Comparison of ENCODE assay signal across 34 cellular contexts in genomic region chr20:20881808-20882207, GRCh38.
"Had no signal": no experiment of that assay in that cellular context is flagged by ENCODE, and none has a peak within 500 bp of the region (broad histone marks: within the 10 kb centered on the region; RNA-seq: fewer than 3 reads in every experiment).

No MANE protein-coding gene starts in this region.

- DNase-seq: activated effector memory CD4-positive, alpha-beta T cell treated with anti-CD3 and anti-CD28 coated beads, Interleukin-2, amount 50 U/mL, for 16 hours; activated effector memory CD4-positive, alpha-beta T cell treated with Interleukin-2 at 50 U/mL for 16 hours; activated gamma-delta T cell; activated gamma-delta T cell treated with Interleukin-2 at 50 U/mL for 16 hours; activated naive CD4-positive, alpha-beta T cell; activated naive CD4-positive, alpha-beta T cell treated with anti-CD3 and anti-CD28 coated beads for 36 hours; activated naive CD4-positive, alpha-beta T cell treated with anti-CD3 and anti-CD28 coated beads, Interleukin-2, amount 10 ng/mL, durations not matched to agents 7 days and 5 days; activated naive CD4-positive, alpha-beta T cell treated with anti-CD3 and anti-CD28 coated beads, Interleukin-2, amount 50 U/mL, for 16 hours; activated naive CD4-positive, alpha-beta T cell treated with Interleukin-2 at 50 U/mL for 16 hours; activated naive CD8-positive, alpha-beta T cell treated with anti-CD3 and anti-CD28 coated beads for 36 hours; activated naive CD8-positive, alpha-beta T cell treated with anti-CD3 and anti-CD28 coated beads, Interleukin-2, amount 10 ng/mL, durations not matched to agents 7 days and 5 days; activated naive CD8-positive, alpha-beta T cell treated with anti-CD3 and anti-CD28 coated beads, Interleukin-2, amount 50 U/mL, for 24 hours; activated T-cell treated with anti-CD3 and anti-CD28 coated beads, Interleukin-2, amount 50 U/mL, for 1 hour; activated T-cell treated with anti-CD3 and anti-CD28 coated beads, Interleukin-2, amount 50 U/mL, for 24 hours; activated T-cell treated with anti-CD3 and anti-CD28 coated beads, Interleukin-2, amount 50 U/mL, for 4 hours; activated T-cell treated with anti-CD3 and anti-CD28 coated beads, Interleukin-2, amount 50 U/mL, for 48 hours; activated T-cell treated with anti-CD3 and anti-CD28 coated beads, Interleukin-2, amount 50 U/mL, for 72 hours; adrenal gland; amniotic stem cell; amygdala; anterior cingulate cortex; aorta; body of pancreas; brain microvascular endothelial cell; caudate nucleus; central memory CD4-positive, alpha-beta T cell; cerebellar nuclear complex had no signal

- FAIRE-seq: astrocyte, bronchial epithelial cell had no signal

- ATAC-seq: activated naive CD4-positive, alpha-beta T cell treated with anti-CD3 and anti-CD28 coated beads, Interleukin-2, amount 50 U/mL, for 72 hours; activated naive CD8-positive, alpha-beta T cell treated with anti-CD3 and anti-CD28 coated beads, Interleukin-2, amount 50 U/mL, for 24 hours; activated T-cell treated with anti-CD3 and anti-CD28 coated beads, Interleukin-2, amount 50 U/mL, for 4 hours; activated T-cell treated with anti-CD3 and anti-CD28 coated beads, Interleukin-2, amount 50 U/mL, for 72 hours; activated T-helper 17 cell treated with anti-CD3 and anti-CD28 coated beads, Interleukin-2, amount 50 U/mL, for 72 hours; body of pancreas had no signal

- H3K4me3 ChIP-seq: adrenal gland, ascending aorta, body of pancreas, breast epithelium, cardiac muscle cell had no signal

- H3K4me1 ChIP-seq: adrenal gland, ascending aorta, body of pancreas, breast epithelium had no signal

- H3K27me3 ChIP-seq: adrenal gland, ascending aorta, body of pancreas, brain microvascular endothelial cell, breast epithelium had no signal

- H3K27ac ChIP-seq: adrenal gland, ascending aorta, body of pancreas, brain microvascular endothelial cell, breast epithelium, cardiac muscle cell had no signal

- H3K9me3 ChIP-seq: adrenal gland, ascending aorta, body of pancreas, breast epithelium had no signal

- H3K36me3 ChIP-seq: adrenal gland, ascending aorta, brain microvascular endothelial cell, breast epithelium, cardiac muscle cell had no signal
